ENCODE assay signal across 23 cellular contexts in the genomic region with DNA sequence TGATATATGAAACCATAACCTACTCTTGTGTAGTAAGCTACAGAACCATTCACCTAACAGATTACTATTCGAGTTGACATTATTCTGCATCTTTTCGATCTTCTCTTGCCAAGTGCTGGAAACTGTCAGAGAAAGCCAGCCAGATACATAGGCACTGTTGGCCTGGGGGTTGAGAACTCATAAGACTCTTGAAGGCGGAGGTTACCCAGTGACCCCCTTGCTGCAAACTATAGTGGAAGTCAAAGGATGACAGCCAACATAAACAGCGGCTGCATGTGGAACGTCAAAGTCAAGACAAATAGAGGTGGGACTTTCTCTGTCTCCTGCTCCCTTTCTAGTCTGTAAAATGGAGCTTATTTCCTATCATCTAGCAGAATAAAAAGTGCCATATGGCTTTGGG.
"Had no signal": no experiment of that assay in that cellular context is flagged by ENCODE, and none has a peak within 500 bp of the region (broad histone marks: within the 10 kb centered on the region; RNA-seq: fewer than 3 reads in every experiment).

No MANE protein-coding gene starts in this region.

- ATAC-seq: gastrocnemius medialis, left lung, left ventricle myocardium superior, lower lobe of right lung had no signal

- H3K4me3 Mint-ChIP-seq: immature natural killer cell had no signal

- H3K27ac ChIP-seq: coronary artery, dorsolateral prefrontal cortex, esophagus squamous epithelium, gastrocnemius medialis, hepatocyte, left lung, lower lobe of right lung had no signal

- H3K4me3 ChIP-seq: coronary artery, dorsolateral prefrontal cortex, esophagus squamous epithelium, gastrocnemius medialis, hepatocyte, left lung, lower lobe of right lung had no signal

- DNase-seq: dermis blood vessel endothelial cell; dorsolateral prefrontal cortex; effector CD4-positive, alpha-beta T cell; effector memory CD4-positive, alpha-beta T cell; esophagus squamous epithelium; foreskin fibroblast; foreskin melanocyte; gastrocnemius medialis; glutamatergic neuron; head of caudate nucleus; hypothalamus; immature natural killer cell; islet precursor cell; kidney; kidney glomerular epithelial cell; left colon; left lung; left ventricle myocardium superior; lower lobe of right lung; mesenchymal stem cell; midbrain had no signal

- H3K27ac Mint-ChIP-seq: immature natural killer cell had no signal

- H3K36me3 Mint-ChIP-seq: immature natural killer cell had no signal

- H3K36me3 ChIP-seq: esophagus squamous epithelium, gastrocnemius medialis, left lung, lower lobe of right lung had no signal

- H3K4me1 Mint-ChIP-seq: immature natural killer cell had no signal

- H3K9me3 ChIP-seq: esophagus squamous epithelium, gastrocnemius medialis, left lung, lower lobe of right lung had no signal

- H3K9me3 Mint-ChIP-seq: immature natural killer cell had no signal

- H3K27me3 ChIP-seq: dorsolateral prefrontal cortex, esophagus squamous epithelium, gastrocnemius medialis, hepatocyte, left lung had no signal

- H3K4me1 ChIP-seq: esophagus squamous epithelium, gastrocnemius medialis, left lung, lower lobe of right lung had no signal
